ENCODE assay signal across 8 cellular contexts in genomic region chr22:17638182-17638431, GRCh38. TPM values are rescaled to one million over a fixed set of nuclear protein-coding genes. Genes with fewer than 3 reads are reported as not detected.
A peak's percentile ranks its signal among the peaks of the same experiment; 100 is the strongest.
DNase-seq lines count a peak whose midpoint lies in the region; TF ChIP-seq lines count a peak whose summit lies in the region.

No MANE protein-coding gene starts in this region.

- no peaks in the 10 kb centered on the region for H3K9me3 ChIP-seq in mononuclear cell (ENCODE audit: low read depth, low read length)

- H3K9me3 Mint-ChIP-seq in dendritic cell treated with granulocyte-macrophage colony-stimulating factor and Interleukin-4, amounts not matched to agents 40 ng/mL and 50 ng/mL, for 4 days = no peaks in the 10 kb centered on the region

- H3K4me1 ChIP-seq in mononuclear cell (ENCODE audit: insufficient read depth, low read length) = peaks cover 35% of the 10 kb centered on the region

- peak overlapping the region; percentile 98 for H3K27ac Mint-ChIP-seq in dendritic cell treated with granulocyte-macrophage colony-stimulating factor and Interleukin-4, amounts not matched to agents 40 ng/mL and 50 ng/mL, for 4 days

- peak overlapping the region; percentile 85 for H3K4me3 Mint-ChIP-seq in dendritic cell treated with granulocyte-macrophage colony-stimulating factor and Interleukin-4, amounts not matched to agents 40 ng/mL and 50 ng/mL, for 4 days

- no peaks in the 10 kb centered on the region for H3K27me3 ChIP-seq in mononuclear cell (ENCODE audit: insufficient read depth, low read length)

- peaks cover 33% of the 10 kb centered on the region for H3K4me1 Mint-ChIP-seq in dendritic cell treated with granulocyte-macrophage colony-stimulating factor and Interleukin-4, amounts not matched to agents 40 ng/mL and 50 ng/mL, for 4 days (ENCODE audit: low read depth)

- DNase-seq in activated CD4-positive, alpha-beta T cell treated with anti-CD3 and anti-CD28 coated beads for 48 hours = peak; percentile 26
- no peak for DNase-seq in activated CD4-positive, alpha-beta T cell treated with anti-CD3 and anti-CD28 coated beads, Interleukin-2, amount 50 U/mL, for 4 hours
- DNase-seq in HEK293T (ENCODE audit: extremely low spot score) (peak; percentile 67), NCI-H2196 (lab: John Stamatoyannopoulos, UW; ENCODE audit: unreplicated experiment) (peak; percentile 59), NCI-H226 (no peak), retina (no peak)

- H3K36me3 Mint-ChIP-seq in dendritic cell treated with granulocyte-macrophage colony-stimulating factor and Interleukin-4, amounts not matched to agents 40 ng/mL and 50 ng/mL, for 4 days (ENCODE audit: low read depth) = peaks cover 34% of the 10 kb centered on the region

- H3K4me3 ChIP-seq in mononuclear cell (ENCODE audit: low read length) = peak overlapping the region; percentile 83

- no peaks in the 10 kb centered on the region for H3K27me3 Mint-ChIP-seq in dendritic cell treated with granulocyte-macrophage colony-stimulating factor and Interleukin-4, amounts not matched to agents 40 ng/mL and 50 ng/mL, for 4 days

- CTCF ChIA-PET in HEK293T (lab: Yijun Ruan, JAX) = no interaction called here

- intact Hi-C loops in dendritic cell treated with granulocyte-macrophage colony-stimulating factor and Interleukin-4, amounts not matched to agents 40 ng/mL and 50 ng/mL, for 4 days (cut with micrococcal nuclease) = loop anchor here (1.0 kb wide), 1 partner anchor 10 kb away; the partner anchor contains the start of gene ATP6V1E1

- POLR2A ChIA-PET in HEK293T (lab: Yijun Ruan, JAX) = no interaction called here

TF ChIP-seq in HEK293T, 16 proteins besides CTCF, POLR2A, EP300 and RAD21:
- TF ChIP-seq FOXK2 (IDR thresholded peaks at IDR 0.05) (no peak), SUZ12 (IDR thresholded peaks at IDR 0.05) (no peak), L3MBTL2 (conservative IDR thresholded peaks at IDR 0.05) (peak; percentile 24; the same call in 1 of the 2 replicates), SP1 (IDR thresholded peaks at IDR 0.05) (no peak), NFRKB (IDR thresholded peaks at IDR 0.05) (no peak), ELF4 (IDR thresholded peaks at IDR 0.05) (no peak), FOXM1 (IDR thresholded peaks at IDR 0.05; ENCODE audit: borderline replicate concordance) (no peak), TARDBP (IDR thresholded peaks at IDR 0.05) (no peak)
TF ChIP-seq in HEK293T: peak in this region for 1.

RNA-seq across cellular contexts. Expression of gene BCL2L13, which starts 0.5 kb away (rescaled TPM):
- 25.9 TPM for total RNA-seq in mononuclear cell

RNA-seq across cellular contexts. Expression of gene ATP6V1E1, which starts 9.6 kb away (rescaled TPM):
- total RNA-seq in mononuclear cell = 74.2 TPM

Comparison
In these comparisons a context has a peak if more than half of its experiments do, and no peak if none do; other contexts are left out.
1. DNase-seq: peak in activated CD4-positive, alpha-beta T cell treated with anti-CD3 and anti-CD28 coated beads for 48 hours (single experiment), HEK293T (single experiment) and NCI-H2196 (single experiment); none in activated CD4-positive, alpha-beta T cell treated with anti-CD3 and anti-CD28 coated beads, Interleukin-2, amount 50 U/mL, for 4 hours (0 of 2), NCI-H226 (single experiment) and retina (single experiment).